Comparison of ENCODE assay signal across 22 cellular contexts in the genomic region with DNA sequence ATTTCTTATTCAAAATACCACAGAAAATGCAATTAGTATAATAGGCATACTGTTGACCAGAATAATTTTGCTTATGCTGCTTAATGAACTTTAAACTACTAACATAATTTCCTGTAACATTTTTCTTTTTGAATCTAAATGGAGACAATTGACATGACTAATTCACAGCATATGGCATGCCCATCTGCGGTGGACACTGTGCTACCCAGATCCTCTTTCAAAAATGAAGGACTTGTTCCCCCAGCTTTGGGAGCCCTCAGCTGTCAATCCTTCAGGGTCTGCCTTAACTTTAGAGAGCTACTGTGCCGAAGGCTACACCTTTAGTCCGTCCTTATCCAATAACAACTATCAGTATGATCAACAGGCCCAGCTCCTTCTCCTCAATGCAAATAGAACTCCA.
"Had no signal": no experiment of that assay in that cellular context is flagged by ENCODE, and none has a peak within 500 bp of the region (broad histone marks: within the 10 kb centered on the region; RNA-seq: fewer than 3 reads in every experiment).

No MANE protein-coding gene starts in this region.

- DNase-seq: dermis blood vessel endothelial cell; effector memory CD4-positive, alpha-beta T cell; foreskin keratinocyte; heart right ventricle; hippocampal formation; left cardiac atrium; left lung; mesenchymal stem cell; mucosa of descending colon; naive thymus-derived CD8-positive, alpha-beta T cell; nephron progenitor cell; nucleus accumbens; stimulated activated CD4-positive, alpha-beta T cell treated with anti-CD3 and anti-CD28 coated beads, Interleukin-12 subunit alpha, Interleukin-12 subunit beta, amount 100 ng/mL, for 4 hours; stimulated activated CD4-positive, alpha-beta T cell treated with anti-CD3 and anti-CD28 coated beads, Interleukin-1b, Interleukin-23, amount 100 ng/mL, for 48 hours; stimulated activated CD4-positive, alpha-beta T cell treated with anti-CD3 and anti-CD28 coated beads, Interleukin-4, amount 100 ng/mL, for 1 hour; stimulated activated CD8-positive, alpha-beta memory T cell treated with anti-CD3 and anti-CD28 coated beads, Interleukin-4, amount 100 ng/mL, for 48 hours; stimulated activated naive CD4-positive, alpha-beta T cell treated with Interleukin-2 at 50 U/mL for 16 hours; stomach; thyroid gland; trophoblast cell had no signal

- ATAC-seq: foreskin keratinocyte; gastroesophageal sphincter; heart right ventricle; left cardiac atrium; left lung; mucosa of descending colon; naive thymus-derived CD8-positive, alpha-beta T cell; sciatic nerve had no signal
